ENCODE assay signal across 8 cellular contexts in genomic region chr9:137459147-137459600, GRCh38. TPM values are rescaled to one million over a fixed set of nuclear protein-coding genes. Genes with fewer than 3 reads are reported as not detected.
A peak's percentile ranks its signal among the peaks of the same experiment; 100 is the strongest.
DNase-seq lines count a peak whose midpoint lies in the region; ATAC-seq, FAIRE-seq and TF ChIP-seq lines count a peak whose summit lies in the region.

TSS of gene NSMF (minus strand) at chr9:137459334. CDS start at chr9:137459102, 232 bp downstream.

- H3K9me3 ChIP-seq in CD8-positive, alpha-beta memory T cell (ENCODE audit: low read length), result no peaks in the 10 kb centered on the region
- H3K9me3 ChIP-seq in OCI-LY1 (ENCODE audit: low read length) (no peaks in the 10 kb centered on the region), endothelial cell of umbilical vein (replicated peaks; ENCODE audit: control insufficient read depth, insufficient read depth, low read length) (no peaks in the 10 kb centered on the region)

- TF ChIP-seq POLR2A in endothelial cell of umbilical vein (IDR thresholded peaks at IDR 0.05; ENCODE audit: low read depth, low read length), result peak; percentile 81

- peak within 1 kb of the TSS in 7 of 8 donors; percentile 56 to 94 (median 84) for H3K27ac Mint-ChIP-seq in CD8-positive, alpha-beta memory T cell

- peak within 1 kb of the TSS; percentile 60 for H3K27ac ChIP-seq in CD8-positive, alpha-beta memory T cell (ENCODE audit: low read depth, low read length)
- H3K27ac ChIP-seq in OCI-LY1 (ENCODE audit: low read depth, low read length, poor library complexity, severe bottlenecking) (peak within 1 kb of the TSS; percentile 30), endothelial cell of umbilical vein (ENCODE audit: insufficient read depth, low read depth, low read length) (peak within 1 kb of the TSS; percentile 53)

- no peak for TF ChIP-seq CTCF in OCI-LY1 (IDR thresholded peaks at IDR 0.05; ENCODE audit: low read length)
- no peak for TF ChIP-seq CTCF in endothelial cell of umbilical vein (IDR thresholded peaks at IDR 0.05; ENCODE audit: extremely low read depth in 1 of 2, insufficient read depth in 1 of 2, low read depth in 1 of 2, low read length in 2 of 2)

- no peaks in the 10 kb centered on the region for H3K36me3 ChIP-seq in CD8-positive, alpha-beta memory T cell (ENCODE audit: insufficient read depth, low read length)
- peaks cover 14% of the 10 kb centered on the region; the same call in 1 of the 2 replicates for H3K36me3 ChIP-seq in OCI-LY1 (ENCODE audit: insufficient read depth, low read length)
- H3K36me3 ChIP-seq in endothelial cell of umbilical vein (ENCODE audit: control insufficient read depth in 2 of 2, extremely low read depth in 1 of 2, insufficient read depth in 2 of 2, low read length in 2 of 2), result no peaks in the 10 kb centered on the region

- peaks cover 0 to 11% (median 0%) of the 10 kb centered on the region in 3 donors for H3K36me3 Mint-ChIP-seq in CD8-positive, alpha-beta memory T cell

- ATAC-seq in GM19467 (IDR thresholded peaks at IDR 0.05; ENCODE audit: unreplicated experiment), result peak; percentile 57

- peak; percentile 91 to 94 (median 93) for DNase-seq in CD8-positive, alpha-beta memory T cell
- DNase-seq in HT-29 (ENCODE audit: low spot score), result peak; percentile 95
- DNase-seq in activated CD8-positive, alpha-beta memory T cell treated with anti-CD3 and anti-CD28 coated beads, Interleukin-2, amount 50 U/mL, for 48 hours, result peak; percentile 99
- DNase-seq in endothelial cell of umbilical vein (ENCODE audit: low read depth, low spot score), result peak; percentile 85
- peak; percentile 98 for DNase-seq in midbrain (lab: John Stamatoyannopoulos, UW)
- peak; percentile 79 to 87 for DNase-seq in stimulated activated CD8-positive, alpha-beta memory T cell treated with anti-CD3 and anti-CD28 coated beads, Interleukin-15, amount 100 ng/mL, for 4 hours (ENCODE audit: low read depth in 2 of 2)

- no peaks in the 10 kb centered on the region for H3K9me2 ChIP-seq in OCI-LY1 (ENCODE audit: low read depth, low read length)

- H3K27me3 Mint-ChIP-seq in CD8-positive, alpha-beta memory T cell, result no peaks in the 10 kb centered on the region

- POLR2A ChIA-PET in CD8-positive, alpha-beta memory T cell (lab: Charles Lee), result interaction anchor here (0.6 to 1.0 kb wide), 3 partner anchors 18 to 92 kb away, joined by 4 to 10 read pairs (median 5); partner anchors contain the start of genes ENTPD8, EXD3, MRPL41 and NOXA1
- POLR2A ChIA-PET in endothelial cell of umbilical vein (lab: Charles Lee), result no interaction called here

- no peaks in the 10 kb centered on the region for H3F3A ChIP-seq in OCI-LY1 (ENCODE audit: insufficient read depth, low read length)

- peak within 1 kb of the TSS; percentile 52 to 88 (median 66) for H3K4me3 Mint-ChIP-seq in CD8-positive, alpha-beta memory T cell

- peak within 1 kb of the TSS; percentile 53 for H3K4me3 ChIP-seq in CD8-positive, alpha-beta memory T cell (ENCODE audit: low read length)
- H3K4me3 ChIP-seq in OCI-LY1 (ENCODE audit: low read depth, low read length, poor library complexity, severe bottlenecking) (peak within 1 kb of the TSS; percentile 65), endothelial cell of umbilical vein (replicated peaks in 1 of 3; ENCODE audit: insufficient read depth in 1 of 3, low read depth in 1 of 3, low read length in 3 of 3) (peak within 1 kb of the TSS; percentile 51 to 60 (median 53))

- dilution Hi-C loops in endothelial cell of umbilical vein (cut with MboI; ENCODE audit: extremely low pct_ligation_motif_present, low sequenced_read_pairs), result no loop called here

- H2AFZ ChIP-seq in OCI-LY1 (ENCODE audit: low read length) (peak within 1 kb of the TSS; percentile 93; the same call in 1 of the 2 replicates), endothelial cell of umbilical vein (ENCODE audit: low read depth, low read length) (peak within 1 kb of the TSS; percentile 74)

- no TSS peak for BruUV-seq in endothelial cell of umbilical vein (replicated peaks; lab: Mats Ljungman, UMichigan)

- no peaks in the 10 kb centered on the region for H3K9me1 ChIP-seq in endothelial cell of umbilical vein (replicated peaks; ENCODE audit: control insufficient read depth, extremely low read depth, insufficient read depth, low read length)

- intact Hi-C loops in endothelial cell of umbilical vein (cut with micrococcal nuclease), result no loop called here

- FAIRE-seq in endothelial cell of umbilical vein (lab: Jason Lieb, UNC), result peak; percentile 92

- H3K4me1 Mint-ChIP-seq in CD8-positive, alpha-beta memory T cell, result peaks cover 10 to 51% (median 20%) of the 10 kb centered on the region in 3 donors

- peak within 1 kb of the TSS; percentile 80 for H3K4me2 ChIP-seq in OCI-LY1 (ENCODE audit: low read length)
- peak within 1 kb of the TSS; percentile 37 for H3K4me2 ChIP-seq in endothelial cell of umbilical vein (ENCODE audit: insufficient read depth, low read length)

- no peaks in the 10 kb centered on the region for H3K27me3 ChIP-seq in CD8-positive, alpha-beta memory T cell (ENCODE audit: insufficient read depth, low read length, poor library complexity, severe bottlenecking)
- peaks cover 5% of the 10 kb centered on the region; the same call in 1 of the 2 replicates for H3K27me3 ChIP-seq in OCI-LY1 (ENCODE audit: insufficient read depth, low read length)
- H3K27me3 ChIP-seq in endothelial cell of umbilical vein (ENCODE audit: control insufficient read depth in 2 of 2, insufficient read depth in 2 of 2, low read length in 2 of 2), result no peaks in the 10 kb centered on the region

- CTCF ChIA-PET in CD8-positive, alpha-beta memory T cell (lab: Charles Lee), result interaction anchor here (0.7 to 1.7 kb wide), 3 partner anchors 13 to 36 kb away, joined by 3 to 6 read pairs (median 6); partner anchors contain the start of genes EXD3 and NOXA1
- CTCF ChIA-PET in endothelial cell of umbilical vein (lab: Charles Lee), result interaction anchor here (1.0 to 1.3 kb wide), 4 partner anchors 36 to 172 kb away, joined by 3 to 5 read pairs (median 4); partner anchors contain the start of genes EXD3 and NOXA1

- no peaks in the 10 kb centered on the region for H3K9me3 Mint-ChIP-seq in CD8-positive, alpha-beta memory T cell

- H3K79me2 ChIP-seq in OCI-LY1 (ENCODE audit: insufficient read depth, low read length), result no peaks in the 10 kb centered on the region
- H3K79me2 ChIP-seq in endothelial cell of umbilical vein (ENCODE audit: control insufficient read depth, insufficient read depth, low read length), result peaks cover 9% of the 10 kb centered on the region

- no peaks in the 10 kb centered on the region for H4K20me1 ChIP-seq in OCI-LY1 (ENCODE audit: insufficient read depth, low read length)
- H4K20me1 ChIP-seq in endothelial cell of umbilical vein (replicated peaks; ENCODE audit: control insufficient read depth, extremely low read depth, insufficient read depth, low read length), result no peaks in the 10 kb centered on the region

- H3K4me1 ChIP-seq in CD8-positive, alpha-beta memory T cell (ENCODE audit: insufficient read depth, low read length), result peaks cover 70% of the 10 kb centered on the region
- H3K4me1 ChIP-seq in OCI-LY1 (ENCODE audit: insufficient read depth, low read length, severe bottlenecking) (peaks cover 50% of the 10 kb centered on the region), endothelial cell of umbilical vein (ENCODE audit: control insufficient read depth, extremely low read depth, insufficient read depth, low read length) (peaks cover 11% of the 10 kb centered on the region)

- H3K9ac ChIP-seq in OCI-LY1 (ENCODE audit: low read length) (peak within 1 kb of the TSS; percentile 63), endothelial cell of umbilical vein (replicated peaks; ENCODE audit: extremely low read depth, insufficient read depth, low read length) (peak within 1 kb of the TSS; percentile 75)

TF ChIP-seq in endothelial cell of umbilical vein, 7 proteins besides CTCF, POLR2A, EP300 and RAD21:
- no peak for TF ChIP-seq MYC (IDR thresholded peaks at IDR 0.05; ENCODE audit: low read depth, low read length)
- peak; percentile 82 for TF ChIP-seq POLR2AphosphoS5 (IDR thresholded peaks at IDR 0.05; ENCODE audit: insufficient read depth, low read depth, low read length)

RNA-seq across cellular contexts. Expression of gene NSMF, which starts in this region (rescaled TPM):
- 10 to 100 TPM; 40.9 to 42.8 TPM for total RNA-seq in CD8-positive, alpha-beta memory T cell
- 15.4 TPM for polyA plus RNA-seq in CD8-positive, alpha-beta memory T cell
- 74.4 and 77.7 TPM in 2 replicates for total RNA-seq in HT-29 (2014; rRNA removed; shearing (Covaris generic))
- 43.3 and 45.4 TPM in 2 replicates for total RNA-seq in endothelial cell of umbilical vein
- 53.7 and 66.9 TPM in 2 replicates for polyA plus RNA-seq in endothelial cell of umbilical vein
- polyA plus RNA-seq in endothelial cell of umbilical vein (2011; cell fraction: cytosol; rRNA removed), result 31.4 and 40.5 TPM in 2 replicates
- 152 and 169 TPM in 2 replicates for polyA plus RNA-seq in endothelial cell of umbilical vein (2011; cell fraction: nucleus; rRNA removed)
- 46.1 and 63.1 TPM in 2 replicates for polyA plus RNA-seq in endothelial cell of umbilical vein (2012)
- 18.8 and 27.5 TPM in 2 replicates for polyA minus RNA-seq in endothelial cell of umbilical vein
- polyA minus RNA-seq in endothelial cell of umbilical vein (2011; cell fraction: cytosol; rRNA and poly(A)+ RNA removed), result 31.5 TPM
- polyA minus RNA-seq in endothelial cell of umbilical vein (2011; cell fraction: nucleus; rRNA and poly(A)+ RNA removed), result 23.9 and 33.3 TPM in 2 replicates

Comparison
In these comparisons a context has a peak if more than half of its experiments do, and no peak if none do; other contexts are left out.
1. Peak in every context shown above with its lines: DNase-seq, ATAC-seq, H3K4me3 ChIP-seq and H3K27ac ChIP-seq.